ENCODE assay signal across 12 cellular contexts in the genomic region with DNA sequence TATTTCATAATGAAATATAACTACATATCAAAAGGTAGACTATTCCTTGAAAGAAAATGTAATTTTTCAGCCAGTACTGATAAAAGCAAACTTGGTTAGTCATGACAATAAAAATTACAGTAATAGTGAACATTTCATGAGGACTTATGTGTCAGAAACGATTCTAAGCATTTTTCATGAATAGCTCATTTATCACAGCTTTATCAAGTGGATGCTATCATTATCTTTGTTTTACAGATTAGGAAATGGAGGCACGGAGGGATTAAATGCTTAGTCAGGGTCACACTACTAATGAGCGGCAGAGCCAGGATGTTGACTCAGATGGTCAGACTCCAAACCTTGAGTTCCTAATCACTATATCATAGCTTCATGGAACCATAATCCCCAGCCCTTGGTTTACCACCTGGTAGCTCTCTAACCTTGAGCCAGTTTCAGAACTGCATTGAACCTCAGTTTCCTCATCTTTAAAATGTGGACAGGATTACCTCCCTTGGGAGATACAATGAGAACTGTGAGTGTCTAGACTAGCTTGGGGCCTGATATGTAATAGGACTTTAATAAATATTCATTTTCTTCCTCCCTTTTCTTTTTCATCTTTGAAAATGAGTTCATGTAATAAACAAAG.
DNase-seq lines count a peak whose midpoint lies in the region; ATAC-seq and TF ChIP-seq lines count a peak whose summit lies in the region.
"Had no signal": no experiment of that assay in that cellular context is flagged by ENCODE, and none has a peak within 500 bp of the region (broad histone marks: within the 10 kb centered on the region; RNA-seq: fewer than 3 reads in every experiment).

No MANE protein-coding gene starts in this region.

- no TSS peak for BruUV-seq in HCT116 (replicated peaks; lab: Mats Ljungman, UMichigan)

- H2AFZ ChIP-seq in HCT116 (ENCODE audit: low read depth, low read length, poor library complexity, severe bottlenecking): no peak overlapping the region
- no peak overlapping the region for H2AFZ ChIP-seq in SK-N-SH (ENCODE audit: low read depth)

- no peak for TF ChIP-seq CTCF in HCT116 (IDR thresholded peaks at IDR 0.05 in 2 of 3, conservative IDR thresholded peaks at IDR 0.05 in 1 of 3; ENCODE audit: borderline replicate concordance in 1 of 3, insufficient read depth in 1 of 3, low read depth in 2 of 3, low read length in 2 of 3)
- no peak for TF ChIP-seq CTCF in SK-N-SH (IDR thresholded peaks at IDR 0.05)
- no peak for TF ChIP-seq CTCF in coronary artery (IDR thresholded peaks at IDR 0.05)

- peak in 1 of 2 experiments; percentile 84; a peak in 2 of 4 replicates for TF ChIP-seq EP300 in SK-N-SH (IDR thresholded peaks at IDR 0.05; ENCODE audit: borderline replicate concordance in 1 of 2, low read depth in 1 of 2, low read length in 1 of 2)

- intact Hi-C loops in HCT116 (cut with micrococcal nuclease): no loop called here

- CTCF ChIA-PET in HCT116 (lab: Charles Lee) (interaction anchor here (1.1 kb wide), 1 partner anchor 1102 kb away, joined by 3 read pairs; no protein-coding TSS in a partner anchor), SK-N-SH (lab: Yijun Ruan, JAX) (interaction anchor here (1.1 kb wide), 1 partner anchor 14 kb away, joined by 3 read pairs; no protein-coding TSS in a partner anchor)

- no peaks in the 10 kb centered on the region for H3K9me3 ChIP-seq in HCT116 (ENCODE audit: control insufficient read depth in 1 of 2, insufficient read depth in 1 of 2, low read depth in 1 of 2, low read length in 2 of 2)
- no peaks in the 10 kb centered on the region for H3K9me3 ChIP-seq in SK-N-SH
- H3K9me3 ChIP-seq: HAP-1 had no signal

- H4K20me1 ChIP-seq in HCT116 (ENCODE audit: insufficient read depth): no peaks in the 10 kb centered on the region
- no peaks in the 10 kb centered on the region for H4K20me1 ChIP-seq in SK-N-SH (ENCODE audit: insufficient read depth)

- peak overlapping the region; percentile 33 for H3K4me2 ChIP-seq in HCT116 (ENCODE audit: low read length)
- H3K4me2 ChIP-seq in SK-N-SH: peak overlapping the region; percentile 30; the same call in 1 of the 2 replicates

- ATAC-seq in HCT116: peak; percentile 61
- ATAC-seq in HG03469 (IDR thresholded peaks at IDR 0.05; ENCODE audit: unreplicated experiment): no peak

- H3K27ac ChIP-seq in HCT116 (ENCODE audit: low read depth, low read length): peak overlapping the region; percentile 42; the same call in 1 of the 2 replicates
- H3K27ac ChIP-seq in SK-N-SH (ENCODE audit: low read depth in 2 of 2, low read length in 1 of 2): peak overlapping the region; percentile 39 to 78; a peak in 3 of 4 replicates
- peak overlapping the region; percentile 25 for H3K27ac ChIP-seq in epithelial cell of prostate
- H3K27ac ChIP-seq in coronary artery: no peak overlapping the region

- POLR2A ChIA-PET in HCT116 (lab: Charles Lee): no interaction called here
- POLR2A ChIA-PET in SK-N-SH (lab: Yijun Ruan, JAX): no interaction called here

- H3K36me3 ChIP-seq in HCT116 (ENCODE audit: control insufficient read depth in 1 of 2, insufficient read depth in 2 of 2, low read length in 2 of 2): no peaks in the 10 kb centered on the region
- H3K36me3 ChIP-seq in SK-N-SH (replicated peaks in 1 of 2; ENCODE audit: control insufficient read depth in 1 of 2, insufficient read depth in 2 of 2, low read length in 1 of 2): no peaks in the 10 kb centered on the region
- H3K36me3 ChIP-seq: HAP-1 had no signal

- H3K79me2 ChIP-seq in HCT116 (ENCODE audit: insufficient read depth, low read length): no peaks in the 10 kb centered on the region
- H3K79me2 ChIP-seq in SK-N-SH (ENCODE audit: insufficient read depth): peaks cover 74% of the 10 kb centered on the region

- H3K4me3 ChIP-seq in HCT116 (replicated peaks in 1 of 2; ENCODE audit: low read depth in 1 of 2, low read length in 2 of 2): no peak overlapping the region
- H3K4me3 ChIP-seq in SK-N-SH (ENCODE audit: low read depth in 2 of 2, low read length in 1 of 2): no peak overlapping the region
- no peak overlapping the region for H3K4me3 ChIP-seq in coronary artery
- H3K4me3 ChIP-seq: HAP-1 had no signal

- TF ChIP-seq RAD21 in HCT116 (IDR thresholded peaks at IDR 0.05; ENCODE audit: low read depth) (no peak), SK-N-SH (IDR thresholded peaks at IDR 0.05; ENCODE audit: low read length) (no peak)

- RAD21 ChIA-PET in HCT116 (lab: Charles Lee; ENCODE audit: low non-redundant PET in 1 of 2, low total read pairs in 2 of 2, uncharacterized antibody in 2 of 2, unreplicated experiment in 2 of 2): interaction anchor here in 1 of 2 experiments (0.7 kb wide), 1 partner anchor 20 kb away, joined by 5 read pairs; no protein-coding TSS in a partner anchor

- no peak overlapping the region for H3K9ac ChIP-seq in HCT116 (ENCODE audit: low read length)
- H3K9ac ChIP-seq in SK-N-SH: peak overlapping the region; percentile 16; the same call in 1 of the 2 replicates

- TF ChIP-seq POLR2A in HCT116 (IDR thresholded peaks at IDR 0.05; ENCODE audit: borderline replicate concordance, extremely low read depth, insufficient read depth, insufficient read length): no peak

- H3F3A ChIP-seq in SK-N-SH (replicated peaks; ENCODE audit: insufficient read depth): peaks cover 25% of the 10 kb centered on the region

- DNase-seq in HCT116 (ENCODE audit: low read depth, low spot score) (peak; percentile 29), SK-N-SH (no peak), epithelial cell of prostate (ENCODE audit: low read depth, low spot score) (no peak), pulmonary artery endothelial cell (ENCODE audit: low read depth, low spot score) (peak; percentile 71), coronary artery (ENCODE audit: low spot score) (no peak), T-helper 2 cell (no peak), RPMI8226 (no peak)
- DNase-seq: activated CD4-positive, alpha-beta T cell treated with anti-CD3 and anti-CD28 coated beads for 4 hours; DMS 273 treated with DMSO at 0.1 percent for 48 hours; right cardiac atrium had no signal

- H3K27me3 ChIP-seq in HCT116 (ENCODE audit: insufficient read depth, low read length): no peaks in the 10 kb centered on the region
- no peaks in the 10 kb centered on the region for H3K27me3 ChIP-seq in SK-N-SH (ENCODE audit: insufficient read depth)

- H3K4me1 ChIP-seq in HCT116 (ENCODE audit: control insufficient read depth in 1 of 2, insufficient read depth in 2 of 2, low read length in 2 of 2): peaks cover 8 to 38% of the 10 kb centered on the region in 2 experiments
- peaks cover 11 to 19% of the 10 kb centered on the region in 2 experiments for H3K4me1 ChIP-seq in SK-N-SH (ENCODE audit: control insufficient read depth in 1 of 2, insufficient read depth in 2 of 2, low read depth in 1 of 2, low read length in 1 of 2)

- H3K9me2 ChIP-seq in HCT116 (ENCODE audit: insufficient read depth) (no peaks in the 10 kb centered on the region), SK-N-SH (no peaks in the 10 kb centered on the region)

- WGBS in SK-N-SH (ENCODE audit: low lambda C conversion rate): 14% methylated on average over 3 of the region's 3 CpGs

TF ChIP-seq in HCT116, 20 proteins besides CTCF, POLR2A, EP300 and RAD21 (continues in another document):
- TF ChIP-seq TCF7L2 (IDR thresholded peaks at IDR 0.05; ENCODE audit: borderline replicate concordance, extremely low read depth, insufficient read depth, insufficient read length) (peak; percentile 57), JUND (IDR thresholded peaks at IDR 0.05) (0 out of 2 replicates have a peak, but pooled peaks have one; percentile 7), EZH2phosphoT487 (IDR thresholded peaks at IDR 0.05; ENCODE audit: borderline replicate concordance) (no peak), CEBPB (IDR thresholded peaks at IDR 0.05; ENCODE audit: low read depth) (no peak), ELF1 (IDR thresholded peaks at IDR 0.05; ENCODE audit: borderline replicate concordance, low read depth) (no peak)
- TF ChIP-seq, protein P1, sequence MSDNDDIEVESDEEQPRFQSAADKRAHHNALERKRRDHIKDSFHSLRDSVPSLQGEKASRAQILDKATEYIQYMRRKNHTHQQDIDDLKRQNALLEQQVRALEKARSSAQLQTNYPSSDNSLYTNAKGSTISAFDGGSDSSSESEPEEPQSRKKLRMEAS (IDR thresholded peaks at IDR 0.05): no peak

TF ChIP-seq in SK-N-SH, 30 proteins besides CTCF, POLR2A, EP300 and RAD21 (continues in another document):
- peak; percentile 79 for TF ChIP-seq TCF12 (IDR thresholded peaks at IDR 0.05)
- TF ChIP-seq, protein P2, sequence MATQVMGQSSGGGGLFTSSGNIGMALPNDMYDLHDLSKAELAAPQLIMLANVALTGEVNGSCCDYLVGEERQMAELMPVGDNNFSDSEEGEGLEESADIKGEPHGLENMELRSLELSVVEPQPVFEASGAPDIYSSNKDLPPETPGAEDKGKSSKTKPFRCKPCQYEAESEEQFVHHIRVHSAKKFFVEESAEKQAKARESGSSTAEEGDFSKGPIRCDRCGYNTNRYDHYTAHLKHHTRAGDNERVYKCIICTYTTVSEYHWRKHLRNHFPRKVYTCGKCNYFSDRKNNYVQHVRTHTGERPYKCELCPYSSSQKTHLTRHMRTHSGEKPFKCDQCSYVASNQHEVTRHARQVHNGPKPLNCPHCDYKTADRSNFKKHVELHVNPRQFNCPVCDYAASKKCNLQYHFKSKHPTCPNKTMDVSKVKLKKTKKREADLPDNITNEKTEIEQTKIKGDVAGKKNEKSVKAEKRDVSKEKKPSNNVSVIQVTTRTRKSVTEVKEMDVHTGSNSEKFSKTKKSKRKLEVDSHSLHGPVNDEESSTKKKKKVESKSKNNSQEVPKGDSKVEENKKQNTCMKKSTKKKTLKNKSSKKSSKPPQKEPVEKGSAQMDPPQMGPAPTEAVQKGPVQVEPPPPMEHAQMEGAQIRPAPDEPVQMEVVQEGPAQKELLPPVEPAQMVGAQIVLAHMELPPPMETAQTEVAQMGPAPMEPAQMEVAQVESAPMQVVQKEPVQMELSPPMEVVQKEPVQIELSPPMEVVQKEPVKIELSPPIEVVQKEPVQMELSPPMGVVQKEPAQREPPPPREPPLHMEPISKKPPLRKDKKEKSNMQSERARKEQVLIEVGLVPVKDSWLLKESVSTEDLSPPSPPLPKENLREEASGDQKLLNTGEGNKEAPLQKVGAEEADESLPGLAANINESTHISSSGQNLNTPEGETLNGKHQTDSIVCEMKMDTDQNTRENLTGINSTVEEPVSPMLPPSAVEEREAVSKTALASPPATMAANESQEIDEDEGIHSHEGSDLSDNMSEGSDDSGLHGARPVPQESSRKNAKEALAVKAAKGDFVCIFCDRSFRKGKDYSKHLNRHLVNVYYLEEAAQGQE (IDR thresholded peaks at IDR 0.05; ENCODE audit: low read depth, low read length): no peak
- TF ChIP-seq, protein P3, sequence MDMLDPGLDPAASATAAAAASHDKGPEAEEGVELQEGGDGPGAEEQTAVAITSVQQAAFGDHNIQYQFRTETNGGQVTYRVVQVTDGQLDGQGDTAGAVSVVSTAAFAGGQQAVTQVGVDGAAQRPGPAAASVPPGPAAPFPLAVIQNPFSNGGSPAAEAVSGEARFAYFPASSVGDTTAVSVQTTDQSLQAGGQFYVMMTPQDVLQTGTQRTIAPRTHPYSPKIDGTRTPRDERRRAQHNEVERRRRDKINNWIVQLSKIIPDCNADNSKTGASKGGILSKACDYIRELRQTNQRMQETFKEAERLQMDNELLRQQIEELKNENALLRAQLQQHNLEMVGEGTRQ (IDR thresholded peaks at IDR 0.05; ENCODE audit: borderline replicate concordance, low read depth, low read length): no peak
- no peak for TF ChIP-seq EZH2phosphoT487 (IDR thresholded peaks at IDR 0.05; ENCODE audit: borderline replicate concordance, low read depth)

Comparison
In these comparisons a context has a peak if more than half of its experiments do, and no peak if none do; other contexts are left out.
1. DNase-seq: peak in HCT116 (single experiment) and pulmonary artery endothelial cell (single experiment); none in SK-N-SH (single experiment), epithelial cell of prostate (single experiment), coronary artery (single experiment), T-helper 2 cell (0 of 5) and RPMI8226 (single experiment).
2. H3K27ac ChIP-seq: peak in HCT116 (single experiment), SK-N-SH (2 of 2) and epithelial cell of prostate (single experiment); none in coronary artery (0 of 2).